In genomic region chrY:18188982-18189683, GRCh38 we compare ENCODE assay signal across 7 cellular contexts.
DNase-seq lines count a peak whose midpoint lies in the region; ATAC-seq, FAIRE-seq and TF ChIP-seq lines count a peak whose summit lies in the region.
"Not testable (repeated sequence)": the region's sequence is repeated elsewhere in the genome, so short reads cannot be mapped to it uniquely, and the experiment has no call there.

No MANE protein-coding gene starts in this region.

- peak; percentile 99 for ATAC-seq in RWPE2 (ENCODE audit: low read depth)
- peak; percentile 100 for ATAC-seq in foreskin keratinocyte
- ATAC-seq in Right ventricle myocardium inferior = peak; percentile 79
- ATAC-seq in Right ventricle myocardium superior (ENCODE audit: poor library complexity) = peak; percentile 95
- ATAC-seq in heart right ventricle = peak in 5 of 8 donors; percentile 49 to 82 (median 81)
- peak; percentile 98 for ATAC-seq in left ventricle myocardium superior

- not testable (repeated sequence) for H3K4me1 ChIP-seq in RWPE2 (ENCODE audit: insufficient read depth, poor library complexity, severe bottlenecking); foreskin keratinocyte; heart right ventricle

- TF ChIP-seq CTCF in RWPE2 (IDR thresholded peaks at IDR 0.05; ENCODE audit: poor library complexity, severe bottlenecking); foreskin keratinocyte (conservative IDR thresholded peaks at IDR 0.05); heart right ventricle (IDR thresholded peaks at IDR 0.05): not testable (repeated sequence)

- not testable (repeated sequence) for H3K27ac ChIP-seq in RWPE2 (ENCODE audit: poor library complexity, severe bottlenecking); foreskin keratinocyte; heart right ventricle

- peak; percentile 44 for FAIRE-seq in GM19239 (lab: Jason Lieb, UNC)

- intact Hi-C loops in Right ventricle myocardium inferior (cut with DNase I); Right ventricle myocardium superior (cut with DNase I); heart right ventricle (cut with DNase I); left ventricle myocardium superior (cut with micrococcal nuclease): not testable (repeated sequence)

- H3K4me3 ChIP-seq in RWPE2 (ENCODE audit: severe bottlenecking); heart right ventricle: not testable (repeated sequence)

- WGBS in heart right ventricle, 2 donors = no CpG with 5 or more reads among the region's 2 CpGs

- not testable (repeated sequence) for H3K36me3 ChIP-seq in RWPE2 (ENCODE audit: low read depth); heart right ventricle

- H3K27me3 ChIP-seq in RWPE2 (ENCODE audit: insufficient read depth, poor library complexity, severe bottlenecking); foreskin keratinocyte; heart right ventricle: not testable (repeated sequence)

- not testable (repeated sequence) for DNase-seq in GM19239 (ENCODE audit: insufficient read length, low spot score); RWPE2 (ENCODE audit: low spot score); foreskin keratinocyte; Right ventricle myocardium inferior (ENCODE audit: missing footprints); Right ventricle myocardium superior; heart right ventricle; left ventricle myocardium superior

- not testable (repeated sequence) for H3K9me3 ChIP-seq in RWPE2 (ENCODE audit: severe bottlenecking); heart right ventricle
